ENCODE assay signal across 17 cellular contexts in genomic region chr1:156874142-156874541, GRCh38. TPM values are rescaled to one million over a fixed set of nuclear protein-coding genes. Genes with fewer than 3 reads are reported as not detected.
A peak's percentile ranks its signal among the peaks of the same experiment; 100 is the strongest.
DNase-seq lines count a peak whose midpoint lies in the region; ATAC-seq, FAIRE-seq and TF ChIP-seq lines count a peak whose summit lies in the region.
"Had no signal": no experiment of that assay in that cellular context is flagged by ENCODE, and none has a peak within 500 bp of the region (broad histone marks: within the 10 kb centered on the region; RNA-seq: fewer than 3 reads in every experiment).

No MANE protein-coding gene starts in this region.

- no peak for TF ChIP-seq RAD21 in HepG2 (CRISPR knock-in tag; IDR thresholded peaks at IDR 0.05)

- no peak overlapping the region for H3K4me2 ChIP-seq in HepG2 (ENCODE audit: low read depth, low read length)
- H3K4me2 ChIP-seq: GM23338 had no signal

- H3K79me2 ChIP-seq in HepG2 (ENCODE audit: insufficient read depth, low read length): no peaks in the 10 kb centered on the region

- peaks cover 17 to 76% of the 10 kb centered on the region in 2 experiments for H3K27me3 ChIP-seq in HepG2 (ENCODE audit: control insufficient read depth in 1 of 2, insufficient read depth in 2 of 2, low read length in 2 of 2)
- no peaks in the 10 kb centered on the region for H3K27me3 ChIP-seq in right lobe of liver

- H4K20me1 ChIP-seq in HepG2 (ENCODE audit: insufficient read depth, low read length): no peaks in the 10 kb centered on the region

- intact Hi-C loops in HepG2 (cut with micrococcal nuclease; ENCODE audit: unreplicated experiment) (no loop called here), right lobe of liver (cut with DNase I) (no loop called here), kidney (cut with DNase I) (no loop called here)

- FAIRE-seq in HepG2 (lab: Jason Lieb, UNC) (no peak), kidney (lab: Jason Lieb, UNC) (no peak)
- FAIRE-seq: GM12891 had no signal

- H3K9ac ChIP-seq in HepG2 (ENCODE audit: insufficient read depth, low read depth, low read length) (no peak overlapping the region), kidney (ENCODE audit: low read length in 2 of 2) (no peak overlapping the region)

- ATAC-seq in HepG2 (no peak), right lobe of liver (no peak), esophagus mucosa (no peak)
- no peak for ATAC-seq in stimulated activated naive CD8-positive, alpha-beta T cell treated with anti-CD3 and anti-CD28 coated beads, Interleukin-15, Interleukin-2, amounts not matched to agents 100 U/mL and 50 U/mL, for 24 hours
- ATAC-seq: GM23338 had no signal

- DNase-seq in HepG2 (ENCODE audit: low spot score) (no peak), right lobe of liver (no peak), kidney (peak; percentile 28), iPS-NIHi11 (ENCODE audit: low spot score) (no peak)
- no peak for DNase-seq in stimulated activated naive CD8-positive, alpha-beta T cell treated with anti-CD3 and anti-CD28 coated beads, Interleukin-15, Interleukin-2, amounts not matched to agents 100 U/mL and 50 U/mL, for 24 hours
- DNase-seq: 8988T; AML-193; C1 segment of cervical spinal cord; CD4-positive, alpha-beta T cell; DMS79; H9 had no signal

- TF ChIP-seq POLR2A in HepG2 (IDR thresholded peaks at IDR 0.05; ENCODE audit: insufficient read depth in 1 of 2, low read depth in 2 of 2, low read length in 2 of 2) (no peak), right lobe of liver (IDR thresholded peaks at IDR 0.05) (no peak)

- H3K4me3 ChIP-seq in HepG2 (replicated peaks in 1 of 3; ENCODE audit: insufficient read depth in 1 of 3, low read depth in 2 of 3, low read length in 3 of 3): no peak overlapping the region
- H3K4me3 ChIP-seq in right lobe of liver: no peak overlapping the region
- no peak overlapping the region for H3K4me3 ChIP-seq in kidney (ENCODE audit: low read length in 2 of 2)
- H3K4me3 ChIP-seq: GM23338 had no signal

- H2AFZ ChIP-seq in HepG2 (ENCODE audit: low read length): no peak overlapping the region
- H2AFZ ChIP-seq: GM23338 had no signal

- no peak for TF ChIP-seq CTCF in HepG2 (CRISPR knock-in tag; IDR thresholded peaks at IDR 0.05)
- TF ChIP-seq CTCF in right lobe of liver (IDR thresholded peaks at IDR 0.05): no peak
- no peak for TF ChIP-seq CTCF in kidney (IDR thresholded peaks at IDR 0.05; ENCODE audit: borderline replicate concordance, extremely low read depth, insufficient read depth)

- TF ChIP-seq EP300 in HepG2 (IDR thresholded peaks at IDR 0.05; ENCODE audit: low read depth in 2 of 2, low read length in 2 of 2) (no peak), HepG2 (CRISPR knock-in tag; IDR thresholded peaks at IDR 0.05; ENCODE audit: borderline replicate concordance) (no peak)

- H3K27ac ChIP-seq in HepG2 (ENCODE audit: extremely low read length, insufficient read depth, low read length) (no peak overlapping the region), right lobe of liver (no peak overlapping the region), kidney (ENCODE audit: low read depth in 2 of 2, low read length in 2 of 2) (no peak overlapping the region)

- in situ Hi-C loops in HepG2 (cut with HindIII; ENCODE audit: extremely low pct_ligation_motif_present, low pct_unique_long_range_greater_than_20kb): no loop called here

- H3K9me3 ChIP-seq in HepG2 (ENCODE audit: low read length): no peaks in the 10 kb centered on the region
- no peaks in the 10 kb centered on the region for H3K9me3 ChIP-seq in right lobe of liver
- H3K9me3 ChIP-seq in kidney (ENCODE audit: control insufficient read depth in 1 of 2, low read length in 2 of 2): no peaks in the 10 kb centered on the region

- whole genome bisulfite sequencing in HepG2 (ENCODE audit: low lambda C conversion rate): 3% methylated on average over 3 of the region's 5 CpGs
- 74% methylated on average over 4 of the region's 5 CpGs for WGBS in right lobe of liver (ENCODE audit: insufficient coverage, low coverage, low lambda C conversion rate, missing lambda C conversion rate)

- H3K4me1 ChIP-seq in HepG2 (ENCODE audit: insufficient read depth, low read length) (no peaks in the 10 kb centered on the region), right lobe of liver (no peaks in the 10 kb centered on the region), kidney (ENCODE audit: control insufficient read depth in 1 of 2, insufficient read depth in 1 of 2, low read depth in 1 of 2, low read length in 2 of 2) (no peaks in the 10 kb centered on the region)

- POLR2A ChIA-PET in HepG2 (lab: Yijun Ruan, JAX): no interaction called here

- CTCF ChIA-PET in HepG2 (lab: Yijun Ruan, JAX; ENCODE audit: low intra/inter-chr PET ratio, low total read pairs): no interaction called here

- BruUV-seq in HepG2 (replicated peaks; lab: Mats Ljungman, UMichigan): no TSS peak

- H3K36me3 ChIP-seq in HepG2 (replicated peaks in 1 of 2; ENCODE audit: control insufficient read depth in 1 of 2, insufficient read depth in 2 of 2, low read length in 2 of 2): no peaks in the 10 kb centered on the region
- no peaks in the 10 kb centered on the region for H3K36me3 ChIP-seq in right lobe of liver
- no peaks in the 10 kb centered on the region for H3K36me3 ChIP-seq in kidney (ENCODE audit: control insufficient read depth in 1 of 2, insufficient read depth in 2 of 2, low read length in 2 of 2)

RNA-seq across cellular contexts. Expression of gene NTRK1, which starts 13.5 kb away (rescaled TPM):
- not detected in 2 replicates for total RNA-seq in HepG2 (2016; rRNA removed; fragmentation: Illumina TruSeq; extraction: Trizol)
- not detected in 2 replicates for total RNA-seq in HepG2 (2016; cell fraction: cytosol; rRNA removed; fragmentation: Illumina TruSeq; extraction: Trizol; ENCODE audit: low read depth)
- not detected in 2 replicates for total RNA-seq in HepG2 (2016; cell fraction: insoluble cytoplasmic fraction; rRNA removed; fragmentation: Illumina TruSeq; extraction: Trizol)
- total RNA-seq in HepG2 (2016; cell fraction: membrane; rRNA removed; fragmentation: Illumina TruSeq; extraction: Trizol): not detected in 2 replicates
- not detected in 2 replicates for total RNA-seq in HepG2 (2016; cell fraction: nucleus; rRNA removed; fragmentation: Illumina TruSeq; extraction: Trizol)
- not detected in 2 replicates for polyA plus RNA-seq in HepG2 (2011; rRNA removed)
- polyA plus RNA-seq in HepG2 (2011; cell fraction: cytosol; rRNA removed): not detected in 2 replicates
- not detected in 2 replicates for polyA plus RNA-seq in HepG2 (2011; cell fraction: nucleus; rRNA removed)
- polyA plus RNA-seq in HepG2 (2012): not detected in 2 replicates
- not detected in 2 replicates for polyA plus RNA-seq in HepG2 (2016; cell fraction: cytosol; fragmentation: Illumina TruSeq; extraction: Trizol; ENCODE audit: low read depth)
- polyA plus RNA-seq in HepG2 (2016; cell fraction: insoluble cytoplasmic fraction; fragmentation: Illumina TruSeq; extraction: Trizol; ENCODE audit: low read depth): not detected in 2 replicates
- not detected in 2 replicates for polyA plus RNA-seq in HepG2 (2016; cell fraction: membrane; fragmentation: Illumina TruSeq; extraction: Trizol; ENCODE audit: low read depth)
- not detected in 2 replicates for polyA plus RNA-seq in HepG2 (2016; cell fraction: nucleus; fragmentation: Illumina TruSeq; extraction: Trizol; ENCODE audit: insufficient read depth, low read depth)
- polyA minus RNA-seq in HepG2 (2011; rRNA and poly(A)+ RNA removed; ENCODE audit: low replicate concordance): 0.08 and 0.19 TPM in 2 replicates
- polyA minus RNA-seq in HepG2 (2011; cell fraction: cytosol; rRNA and poly(A)+ RNA removed): not detected in 2 replicates
- polyA minus RNA-seq in HepG2 (2011; cell fraction: nucleus; rRNA and poly(A)+ RNA removed): not detected in 2 replicates
- not detected for total RNA-seq in right lobe of liver
- total RNA-seq in kidney: 1.0 TPM
- 1.3 TPM for polyA plus RNA-seq in kidney (ENCODE audit: insufficient read depth, low read depth, low replicate concordance)
- 0.16 TPM for total RNA-seq in esophagus mucosa
- total RNA-seq: HT-29 had no signal
- polyA plus RNA-seq: IgD-negative memory B cell had no signal

RNA-seq across cellular contexts. Expression of gene INSRR, which starts 15.2 kb away (rescaled TPM):
- not detected in 2 replicates for total RNA-seq in HepG2 (2016; rRNA removed; fragmentation: Illumina TruSeq; extraction: Trizol)
- not detected in 2 replicates for total RNA-seq in HepG2 (2016; cell fraction: cytosol; rRNA removed; fragmentation: Illumina TruSeq; extraction: Trizol; ENCODE audit: low read depth)
- not detected in 2 replicates for total RNA-seq in HepG2 (2016; cell fraction: insoluble cytoplasmic fraction; rRNA removed; fragmentation: Illumina TruSeq; extraction: Trizol)
- not detected in 2 replicates for total RNA-seq in HepG2 (2016; cell fraction: membrane; rRNA removed; fragmentation: Illumina TruSeq; extraction: Trizol)
- not detected in 2 replicates for total RNA-seq in HepG2 (2016; cell fraction: nucleus; rRNA removed; fragmentation: Illumina TruSeq; extraction: Trizol)
- not detected in 2 replicates for polyA plus RNA-seq in HepG2 (2011; rRNA removed)
- polyA plus RNA-seq in HepG2 (2011; cell fraction: cytosol; rRNA removed): not detected in 2 replicates
- not detected in 2 replicates for polyA plus RNA-seq in HepG2 (2011; cell fraction: nucleus; rRNA removed)
- polyA plus RNA-seq in HepG2 (2012): not detected in 2 replicates
- polyA plus RNA-seq in HepG2 (2016; cell fraction: cytosol; fragmentation: Illumina TruSeq; extraction: Trizol; ENCODE audit: low read depth): not detected in 2 replicates
- not detected in 2 replicates for polyA plus RNA-seq in HepG2 (2016; cell fraction: insoluble cytoplasmic fraction; fragmentation: Illumina TruSeq; extraction: Trizol; ENCODE audit: low read depth)
- not detected in 2 replicates for polyA plus RNA-seq in HepG2 (2016; cell fraction: membrane; fragmentation: Illumina TruSeq; extraction: Trizol; ENCODE audit: low read depth)
- not detected in 2 replicates for polyA plus RNA-seq in HepG2 (2016; cell fraction: nucleus; fragmentation: Illumina TruSeq; extraction: Trizol; ENCODE audit: insufficient read depth, low read depth)
- not detected in 2 replicates for polyA minus RNA-seq in HepG2 (2011; rRNA and poly(A)+ RNA removed; ENCODE audit: low replicate concordance)
- polyA minus RNA-seq in HepG2 (2011; cell fraction: cytosol; rRNA and poly(A)+ RNA removed): not detected in 2 replicates
- not detected in 2 replicates for polyA minus RNA-seq in HepG2 (2011; cell fraction: nucleus; rRNA and poly(A)+ RNA removed)
- not detected for total RNA-seq in right lobe of liver
- 0.35 TPM for total RNA-seq in kidney
- polyA plus RNA-seq in kidney (ENCODE audit: insufficient read depth, low read depth, low replicate concordance): 2.4 TPM
- total RNA-seq in esophagus mucosa: not detected
- total RNA-seq: CD4-positive, alpha-beta T cell; G401; GM23338; H9 had no signal
- polyA plus RNA-seq: GM23338, IgD-negative memory B cell had no signal

RNA-seq across cellular contexts. Expression of gene PEAR1, which starts 19.4 kb away (rescaled TPM):
- 0.06 and 0.27 TPM in 2 replicates for total RNA-seq in HepG2 (2016; rRNA removed; fragmentation: Illumina TruSeq; extraction: Trizol)
- not detected in 2 replicates for total RNA-seq in HepG2 (2016; cell fraction: cytosol; rRNA removed; fragmentation: Illumina TruSeq; extraction: Trizol; ENCODE audit: low read depth)
- total RNA-seq in HepG2 (2016; cell fraction: insoluble cytoplasmic fraction; rRNA removed; fragmentation: Illumina TruSeq; extraction: Trizol): 0.09 TPM in 1 of 2 replicates, not detected in the other
- total RNA-seq in HepG2 (2016; cell fraction: membrane; rRNA removed; fragmentation: Illumina TruSeq; extraction: Trizol): 0.07 TPM in 1 of 2 replicates, not detected in the other
- not detected in 2 replicates for total RNA-seq in HepG2 (2016; cell fraction: nucleus; rRNA removed; fragmentation: Illumina TruSeq; extraction: Trizol)
- polyA plus RNA-seq in HepG2 (2011; rRNA removed): 0.39 and 0.41 TPM in 2 replicates
- polyA plus RNA-seq in HepG2 (2011; cell fraction: cytosol; rRNA removed): 0.12 and 0.20 TPM in 2 replicates
- 1.7 and 2.6 TPM in 2 replicates for polyA plus RNA-seq in HepG2 (2011; cell fraction: nucleus; rRNA removed)
- polyA plus RNA-seq in HepG2 (2012): 0.03 and 0.21 TPM in 2 replicates
- 0.10 TPM in 1 of 2 replicates, not detected in the other for polyA plus RNA-seq in HepG2 (2016; cell fraction: cytosol; fragmentation: Illumina TruSeq; extraction: Trizol; ENCODE audit: low read depth)
- not detected in 2 replicates for polyA plus RNA-seq in HepG2 (2016; cell fraction: insoluble cytoplasmic fraction; fragmentation: Illumina TruSeq; extraction: Trizol; ENCODE audit: low read depth)
- polyA plus RNA-seq in HepG2 (2016; cell fraction: membrane; fragmentation: Illumina TruSeq; extraction: Trizol; ENCODE audit: low read depth): 0.06 and 0.17 TPM in 2 replicates
- 0.79 and 1.1 TPM in 2 replicates for polyA plus RNA-seq in HepG2 (2016; cell fraction: nucleus; fragmentation: Illumina TruSeq; extraction: Trizol; ENCODE audit: insufficient read depth, low read depth)
- 0.20 and 0.98 TPM in 2 replicates for polyA minus RNA-seq in HepG2 (2011; rRNA and poly(A)+ RNA removed; ENCODE audit: low replicate concordance)
- not detected in 2 replicates for polyA minus RNA-seq in HepG2 (2011; cell fraction: cytosol; rRNA and poly(A)+ RNA removed)
- 0.13 and 0.50 TPM in 2 replicates for polyA minus RNA-seq in HepG2 (2011; cell fraction: nucleus; rRNA and poly(A)+ RNA removed)
- 1 to 10 TPM; 2.2 to 9.8 (median 3.6) TPM for total RNA-seq in right lobe of liver
- total RNA-seq in kidney: 17.2 TPM
- 4.5 TPM for polyA plus RNA-seq in kidney (ENCODE audit: insufficient read depth, low read depth, low replicate concordance)
- total RNA-seq in esophagus mucosa: 1.6 TPM
- polyA plus RNA-seq: IgD-negative memory B cell had no signal

RNA-seq across cellular contexts. Expression of gene LRRC71, which starts 46.3 kb away (rescaled TPM):
- total RNA-seq in HepG2 (2016; rRNA removed; fragmentation: Illumina TruSeq; extraction: Trizol) (not detected in 2 replicates), right lobe of liver (under 1 TPM in 2 of 6 experiments, not detected in 4; 0.12 to 0.20 TPM), kidney (0.50 TPM), esophagus mucosa (not detected)
- total RNA-seq in HepG2 (2016; cell fraction: cytosol; rRNA removed; fragmentation: Illumina TruSeq; extraction: Trizol; ENCODE audit: low read depth): not detected in 2 replicates
- total RNA-seq in HepG2 (2016; cell fraction: insoluble cytoplasmic fraction; rRNA removed; fragmentation: Illumina TruSeq; extraction: Trizol): not detected in 2 replicates
- not detected in 2 replicates for total RNA-seq in HepG2 (2016; cell fraction: membrane; rRNA removed; fragmentation: Illumina TruSeq; extraction: Trizol)
- total RNA-seq in HepG2 (2016; cell fraction: nucleus; rRNA removed; fragmentation: Illumina TruSeq; extraction: Trizol): not detected in 2 replicates
- polyA plus RNA-seq in HepG2 (2011; rRNA removed) (not detected in 2 replicates), kidney (ENCODE audit: insufficient read depth, low read depth, low replicate concordance) (0.19 TPM)
- not detected in 2 replicates for polyA plus RNA-seq in HepG2 (2011; cell fraction: cytosol; rRNA removed)
- polyA plus RNA-seq in HepG2 (2011; cell fraction: nucleus; rRNA removed): not detected in 2 replicates
- not detected in 2 replicates for polyA plus RNA-seq in HepG2 (2012)
- polyA plus RNA-seq in HepG2 (2016; cell fraction: cytosol; fragmentation: Illumina TruSeq; extraction: Trizol; ENCODE audit: low read depth): not detected in 2 replicates
- polyA plus RNA-seq in HepG2 (2016; cell fraction: insoluble cytoplasmic fraction; fragmentation: Illumina TruSeq; extraction: Trizol; ENCODE audit: low read depth): not detected in 2 replicates
- not detected in 2 replicates for polyA plus RNA-seq in HepG2 (2016; cell fraction: membrane; fragmentation: Illumina TruSeq; extraction: Trizol; ENCODE audit: low read depth)
- not detected in 2 replicates for polyA plus RNA-seq in HepG2 (2016; cell fraction: nucleus; fragmentation: Illumina TruSeq; extraction: Trizol; ENCODE audit: insufficient read depth, low read depth)
- not detected in 2 replicates for polyA minus RNA-seq in HepG2 (2011; rRNA and poly(A)+ RNA removed; ENCODE audit: low replicate concordance)
- polyA minus RNA-seq in HepG2 (2011; cell fraction: cytosol; rRNA and poly(A)+ RNA removed): not detected in 2 replicates
- not detected in 2 replicates for polyA minus RNA-seq in HepG2 (2011; cell fraction: nucleus; rRNA and poly(A)+ RNA removed)
- total RNA-seq: CD4-positive, alpha-beta T cell; G401; GM23338; H9; HT-29 had no signal
- polyA plus RNA-seq: IgD-negative memory B cell had no signal

RNA-seq across cellular contexts. Expression of gene SH2D2A, which starts 57.5 kb away (rescaled TPM):
- 0.59 and 0.73 TPM in 2 replicates for total RNA-seq in HepG2 (2016; rRNA removed; fragmentation: Illumina TruSeq; extraction: Trizol)
- 0.35 and 0.51 TPM in 2 replicates for total RNA-seq in HepG2 (2016; cell fraction: cytosol; rRNA removed; fragmentation: Illumina TruSeq; extraction: Trizol; ENCODE audit: low read depth)
- 0.34 and 1.2 TPM in 2 replicates for total RNA-seq in HepG2 (2016; cell fraction: insoluble cytoplasmic fraction; rRNA removed; fragmentation: Illumina TruSeq; extraction: Trizol)
- 0.52 and 1.0 TPM in 2 replicates for total RNA-seq in HepG2 (2016; cell fraction: membrane; rRNA removed; fragmentation: Illumina TruSeq; extraction: Trizol)
- total RNA-seq in HepG2 (2016; cell fraction: nucleus; rRNA removed; fragmentation: Illumina TruSeq; extraction: Trizol): 0.75 and 0.85 TPM in 2 replicates
- polyA plus RNA-seq in HepG2 (2011; rRNA removed): 0.56 and 0.57 TPM in 2 replicates
- polyA plus RNA-seq in HepG2 (2011; cell fraction: cytosol; rRNA removed): 0.55 and 0.78 TPM in 2 replicates
- polyA plus RNA-seq in HepG2 (2011; cell fraction: nucleus; rRNA removed): 0.16 and 0.47 TPM in 2 replicates
- 0.79 and 1.0 TPM in 2 replicates for polyA plus RNA-seq in HepG2 (2012)
- polyA plus RNA-seq in HepG2 (2016; cell fraction: cytosol; fragmentation: Illumina TruSeq; extraction: Trizol; ENCODE audit: low read depth): 0.62 and 0.67 TPM in 2 replicates
- polyA plus RNA-seq in HepG2 (2016; cell fraction: insoluble cytoplasmic fraction; fragmentation: Illumina TruSeq; extraction: Trizol; ENCODE audit: low read depth): 1.3 and 1.8 TPM in 2 replicates
- 0.71 and 1.1 TPM in 2 replicates for polyA plus RNA-seq in HepG2 (2016; cell fraction: membrane; fragmentation: Illumina TruSeq; extraction: Trizol; ENCODE audit: low read depth)
- polyA plus RNA-seq in HepG2 (2016; cell fraction: nucleus; fragmentation: Illumina TruSeq; extraction: Trizol; ENCODE audit: insufficient read depth, low read depth): 1.0 and 1.8 TPM in 2 replicates
- 0.72 and 1.9 TPM in 2 replicates for polyA minus RNA-seq in HepG2 (2011; rRNA and poly(A)+ RNA removed; ENCODE audit: low replicate concordance)
- polyA minus RNA-seq in HepG2 (2011; cell fraction: cytosol; rRNA and poly(A)+ RNA removed): 0.62 TPM in 1 of 2 replicates, not detected in the other
- polyA minus RNA-seq in HepG2 (2011; cell fraction: nucleus; rRNA and poly(A)+ RNA removed): not detected in 2 replicates
- 1 to 10 TPM in 1 of 6 experiments, under 1 TPM in 5; 0.32 to 1.3 (median 0.67) TPM for total RNA-seq in right lobe of liver
- 4.3 TPM for total RNA-seq in kidney
- polyA plus RNA-seq in kidney (ENCODE audit: insufficient read depth, low read depth, low replicate concordance): 0.32 TPM
- total RNA-seq in esophagus mucosa: 1.4 TPM
